ENCODE assay signal across 8 cellular contexts in the genomic region with DNA sequence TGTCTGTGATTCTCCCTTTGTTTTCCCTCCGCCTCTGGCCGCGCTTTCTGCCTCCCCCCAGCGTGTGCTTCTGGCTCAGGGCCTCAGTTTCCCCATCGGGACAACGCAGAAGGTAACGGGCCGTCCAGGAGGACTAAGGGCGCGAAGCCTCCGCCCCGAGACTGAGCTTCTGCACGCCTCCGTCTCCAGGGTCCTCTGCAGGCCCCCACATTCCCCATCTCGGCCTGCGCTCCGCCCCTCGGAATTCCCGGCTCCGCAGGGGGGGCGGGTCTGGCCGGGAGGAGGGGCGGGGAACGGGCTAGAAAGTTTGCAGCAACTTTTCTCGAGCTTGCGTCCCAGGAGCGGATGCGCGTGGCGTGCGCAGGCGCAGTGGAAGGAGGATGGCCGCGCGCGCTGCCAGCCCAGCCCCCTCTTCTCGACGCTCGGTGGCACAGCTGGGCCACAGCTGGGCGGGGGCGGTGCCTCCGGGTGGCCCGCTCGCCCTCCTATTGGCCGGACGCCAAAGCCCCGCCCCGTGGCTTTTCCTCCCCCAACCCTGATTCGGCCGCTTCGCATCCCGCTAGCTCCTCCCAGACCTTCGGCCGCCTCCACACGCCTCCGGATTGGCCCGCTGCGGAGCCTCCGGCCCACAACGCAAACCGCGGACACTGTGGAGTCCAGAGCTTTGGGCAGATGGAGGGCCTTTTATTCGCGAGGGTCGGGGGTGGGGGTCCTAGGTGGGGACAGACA. TPM values are rescaled to one million over a fixed set of nuclear protein-coding genes. Genes with fewer than 3 reads are reported as not detected.
A peak's percentile ranks its signal among the peaks of the same experiment; 100 is the strongest.
DNase-seq lines count a peak whose midpoint lies in the region; ATAC-seq, FAIRE-seq and TF ChIP-seq lines count a peak whose summit lies in the region.

Gene SIX5, minus strand, starts transcription at position 199 of the 729 bp plus-strand sequence. CDS start 408 bp downstream, outside the sequence.

- H3K4me1 ChIP-seq in esophagus (ENCODE audit: control insufficient read depth in 2 of 2, insufficient read depth in 2 of 2, low read length in 1 of 2) = peaks cover 5 to 10% of the 10 kb centered on the region in 2 donors
- peaks cover 32% of the 10 kb centered on the region for H3K4me1 ChIP-seq in muscle layer of colon (ENCODE audit: insufficient read depth, low read length)

- H3K9ac ChIP-seq in muscle layer of colon (ENCODE audit: low read length) = peak within 1 kb of the TSS; percentile 88

- WGBS in esophagus, 2 donors = 0 to 1% methylated on average over 46 to 65 of the region's 65 CpGs

- peak within 1 kb of the TSS; percentile 80 for H3K27ac Mint-ChIP-seq in activated T-cell treated with anti-CD3 and anti-CD28 coated beads, Interleukin-2, amount 50 U/mL, for 24 hours

- H3K36me3 ChIP-seq in esophagus (ENCODE audit: control insufficient read depth in 2 of 2, insufficient read depth in 2 of 2, low read length in 1 of 2) (peaks cover 0 to 17% of the 10 kb centered on the region in 2 donors), muscle layer of colon (ENCODE audit: insufficient read depth, low read length) (peaks cover 19% of the 10 kb centered on the region)

- FAIRE-seq in D721Med (lab: Jason Lieb, UNC) = no peak

- H3K4me3 ChIP-seq in esophagus (ENCODE audit: low read depth in 1 of 2, low read length in 2 of 2) = peak within 1 kb of the TSS; percentile 64 to 76
- peak within 1 kb of the TSS; percentile 81 to 87 for H3K4me3 ChIP-seq in muscle layer of colon (ENCODE audit: low read depth in 1 of 2, low read length in 2 of 2)

- H3K9me3 Mint-ChIP-seq in activated T-cell treated with anti-CD3 and anti-CD28 coated beads, Interleukin-2, amount 50 U/mL, for 24 hours = no peaks in the 10 kb centered on the region

- H3K27me3 ChIP-seq in esophagus (ENCODE audit: control insufficient read depth in 1 of 2, insufficient read depth in 2 of 2, low read length in 2 of 2) = no peaks in the 10 kb centered on the region
- H3K27me3 ChIP-seq in muscle layer of colon (ENCODE audit: control insufficient read depth in 1 of 2, insufficient read depth in 2 of 2, low read length in 2 of 2) = no peaks in the 10 kb centered on the region

- no peaks in the 10 kb centered on the region for H3K36me3 Mint-ChIP-seq in activated T-cell treated with anti-CD3 and anti-CD28 coated beads, Interleukin-2, amount 50 U/mL, for 24 hours (ENCODE audit: low read depth)

- H3K27me3 Mint-ChIP-seq in activated T-cell treated with anti-CD3 and anti-CD28 coated beads, Interleukin-2, amount 50 U/mL, for 24 hours = peaks cover 36% of the 10 kb centered on the region

- TF ChIP-seq CTCF in D721Med (IDR thresholded peaks at IDR 0.05; ENCODE audit: insufficient read depth, missing control alignments) = no peak

- peak within 1 kb of the TSS; percentile 96 to 98 for H3K27ac ChIP-seq in esophagus (ENCODE audit: low read depth in 2 of 2, low read length in 1 of 2)
- H3K27ac ChIP-seq in muscle layer of colon (ENCODE audit: low read depth, low read length) = peak within 1 kb of the TSS; percentile 99

- ATAC-seq in GM21515 (IDR thresholded peaks at IDR 0.05; ENCODE audit: unreplicated experiment) = peak; percentile 50

- peak; percentile 93 for DNase-seq in D721Med (ENCODE audit: insufficient read length, low spot score)
- peak; percentile 98 for DNase-seq in HuH-7.5 (ENCODE audit: low spot score)
- peak; percentile 99 for DNase-seq in OCI-M1 (lab: John Stamatoyannopoulos, UW)
- peak; percentile 96 for DNase-seq in activated T-cell treated with anti-CD3 and anti-CD28 coated beads, Interleukin-2, amount 50 U/mL, for 24 hours
- DNase-seq in stimulated activated CD8-positive, alpha-beta memory T cell treated with anti-CD3 and anti-CD28 coated beads, Interleukin-7, amount 100 ng/mL, for 1 hour (ENCODE audit: low read depth in 2 of 2) = peak; percentile 82 to 86

- H3K4me1 Mint-ChIP-seq in activated T-cell treated with anti-CD3 and anti-CD28 coated beads, Interleukin-2, amount 50 U/mL, for 24 hours (ENCODE audit: low read depth) = peaks cover 19% of the 10 kb centered on the region

- H3K9me3 ChIP-seq in esophagus (ENCODE audit: control insufficient read depth in 2 of 2, insufficient read depth in 1 of 2, low read depth in 1 of 2, low read length in 1 of 2) (no peaks in the 10 kb centered on the region), muscle layer of colon (ENCODE audit: low read length) (no peaks in the 10 kb centered on the region)

- H3K4me3 Mint-ChIP-seq in activated T-cell treated with anti-CD3 and anti-CD28 coated beads, Interleukin-2, amount 50 U/mL, for 24 hours = peak within 1 kb of the TSS; percentile 81

RNA-seq across cellular contexts. Expression of gene SIX5, which starts in this region (rescaled TPM):
- 1 to 10 TPM; 8.2 to 9.8 TPM for polyA plus RNA-seq in esophagus

Comparison
In these comparisons a context has a peak if more than half of its experiments do, and no peak if none do; other contexts are left out.
1. Peak in every context shown above with its lines: DNase-seq, ATAC-seq, H3K4me3 ChIP-seq and H3K27ac ChIP-seq.